27 cellular contexts compared by ENCODE assay signal in the genomic region with DNA sequence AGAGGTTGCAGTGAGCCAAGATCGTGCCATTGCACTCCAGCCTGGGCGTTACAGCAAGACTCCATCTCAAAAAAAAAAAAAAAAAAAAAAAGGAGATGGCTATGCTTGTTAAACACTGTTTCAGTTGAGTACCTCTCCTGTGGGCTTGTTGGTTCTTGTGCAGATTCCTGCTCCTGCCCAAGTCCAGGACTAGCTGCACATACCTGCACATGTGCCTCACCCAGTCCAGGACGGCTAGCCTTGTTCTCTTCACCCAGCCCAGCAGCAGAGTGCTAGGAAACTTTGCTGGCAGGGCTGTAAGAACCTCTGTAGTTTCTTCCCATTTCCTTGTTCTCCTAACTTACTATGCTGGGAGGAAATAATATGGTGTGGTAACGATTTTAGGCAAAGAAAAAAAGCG.
DNase-seq lines count a peak whose midpoint lies in the region; ATAC-seq and TF ChIP-seq lines count a peak whose summit lies in the region.
"Had no signal": no experiment of that assay in that cellular context is flagged by ENCODE, and none has a peak within 500 bp of the region (broad histone marks: within the 10 kb centered on the region; RNA-seq: fewer than 3 reads in every experiment).

No MANE protein-coding gene starts in this region.

- H3K27ac ChIP-seq in left ventricle myocardium inferior (replicated peaks) (peak overlapping the region; percentile 15), foreskin keratinocyte (no peak overlapping the region), prostate gland (no peak overlapping the region)
- H3K27ac ChIP-seq: 22Rv1; BLaER1 treated with 17β-estradiol and CSF1 and Interleukin-3, amounts not matched to agents 10 nM and 100 nM; SJCRH30 had no signal

- TF ChIP-seq CTCF in left ventricle myocardium inferior (IDR thresholded peaks at IDR 0.05; ENCODE audit: borderline replicate concordance) (no peak), foreskin keratinocyte (conservative IDR thresholded peaks at IDR 0.05) (no peak), prostate gland (IDR thresholded peaks at IDR 0.05) (no peak)

- 62% methylated on average over 5 of the region's 5 CpGs for WGBS in prostate gland

- H3K27me3 ChIP-seq in left ventricle myocardium inferior (ENCODE audit: low read depth) (no peaks in the 10 kb centered on the region), foreskin keratinocyte (no peaks in the 10 kb centered on the region), prostate gland (replicated peaks; ENCODE audit: insufficient read depth) (no peaks in the 10 kb centered on the region)
- H3K27me3 ChIP-seq: BLaER1 treated with 17β-estradiol and CSF1 and Interleukin-3, amounts not matched to agents 10 nM and 100 nM; SJCRH30 had no signal

- ATAC-seq in foreskin keratinocyte (peak; percentile 100), HG02840 (IDR thresholded peaks at IDR 0.05; ENCODE audit: low FRiP score, unreplicated experiment) (no peak)
- ATAC-seq: GM12878, HepG2, K562, Panc1 had no signal

- DNase-seq in left ventricle myocardium inferior = no peak
- DNase-seq in cardiac septum (ENCODE audit: low spot score) = no peak
- DNase-seq in foreskin keratinocyte = peak; percentile 90 to 95
- peak; percentile 68 for DNase-seq in prostate gland (ENCODE audit: low spot score)
- DNase-seq in dermis blood vessel endothelial cell = no peak
- DNase-seq in stimulated activated CD4-positive, alpha-beta T cell treated with anti-CD3 and anti-CD28 coated beads, Interleukin-4, amount 100 ng/mL, for 4 hours = no peak
- no peak for DNase-seq in NCI-H146 (lab: John Stamatoyannopoulos, UW)
- DNase-seq: Caco-2; CD4-positive, alpha-beta memory T cell; DMS 273 treated with DMSO at 0.1 percent for 48 hours; DND-41; H7; NCI-H1092; NCI-H1436 treated with DMSO at 0.1 percent for 48 hours; NCI-H2029 treated with DMSO at 0.1 percent for 48 hours; NCI-H226; NCI-H524; NCI-H774; NK-92 treated with Interleukin-12 subunit alpha and Interleukin-12 subunit beta, amount 100 ng/mL, for 24 hours; SJCRH30 had no signal

- H3K4me1 ChIP-seq in left ventricle myocardium inferior (peaks cover 73% of the 10 kb centered on the region), foreskin keratinocyte (peaks cover 13% of the 10 kb centered on the region), prostate gland (replicated peaks) (no peaks in the 10 kb centered on the region)
- H3K4me1 ChIP-seq: BLaER1 treated with 17β-estradiol and CSF1 and Interleukin-3, amounts not matched to agents 10 nM and 100 nM; SJCRH30 had no signal

- H3K9me3 ChIP-seq in left ventricle myocardium inferior (replicated peaks) (no peaks in the 10 kb centered on the region), prostate gland (no peaks in the 10 kb centered on the region)
- H3K9me3 ChIP-seq: BLaER1 treated with 17β-estradiol and CSF1 and Interleukin-3, amounts not matched to agents 10 nM and 100 nM; Caco-2; SJCRH30 had no signal

- no peak overlapping the region for H3K4me3 ChIP-seq in left ventricle myocardium inferior
- no peak overlapping the region for H3K4me3 ChIP-seq in prostate gland
- H3K4me3 ChIP-seq: BLaER1 treated with 17β-estradiol and CSF1 and Interleukin-3, amounts not matched to agents 10 nM and 100 nM; GM12878; K562; SJCRH30 had no signal

- intact Hi-C loops in left ventricle myocardium inferior (cut with micrococcal nuclease) (no loop called here), cardiac septum (cut with DNase I) (no loop called here), prostate gland (cut with DNase I) (loop anchor here (10.0 kb wide), 1 partner anchor 397 kb away; no protein-coding TSS in a partner anchor)

- H3K36me3 ChIP-seq in left ventricle myocardium inferior = peaks cover 4% of the 10 kb centered on the region
- H3K36me3 ChIP-seq in prostate gland = no peaks in the 10 kb centered on the region
- H3K36me3 ChIP-seq: BLaER1 treated with 17β-estradiol and CSF1 and Interleukin-3, amounts not matched to agents 10 nM and 100 nM; SJCRH30 had no signal

- no peak for TF ChIP-seq POLR2A in prostate gland (IDR thresholded peaks at IDR 0.05)

Comparison
In these comparisons a context has a peak if more than half of its experiments do, and no peak if none do; other contexts are left out.
1. DNase-seq: peak in foreskin keratinocyte (2 of 2) and prostate gland (single experiment); none in left ventricle myocardium inferior (single experiment), cardiac septum (single experiment), dermis blood vessel endothelial cell (single experiment), stimulated activated CD4-positive, alpha-beta T cell treated with anti-CD3 and anti-CD28 coated beads, Interleukin-4, amount 100 ng/mL, for 4 hours (0 of 2) and NCI-H146 (single experiment).